ENCODE assay signal across 12 cellular contexts in genomic region chr20:31516651-31517050, GRCh38. TPM values are rescaled to one million over a fixed set of nuclear protein-coding genes. Genes with fewer than 3 reads are reported as not detected.
DNase-seq lines count a peak whose midpoint lies in the region; TF ChIP-seq lines count a peak whose summit lies in the region.
"Had no signal": no experiment of that assay in that cellular context is flagged by ENCODE, and none has a peak within 500 bp of the region (broad histone marks: within the 10 kb centered on the region; RNA-seq: fewer than 3 reads in every experiment).

No MANE protein-coding gene starts in this region.

- no peaks in the 10 kb centered on the region for H3F3A ChIP-seq in SU-DHL-6 (ENCODE audit: insufficient read depth)

- H3K27ac ChIP-seq in SU-DHL-6 (ENCODE audit: low read depth, low read length), result no peak overlapping the region
- H3K27ac ChIP-seq in esophagus squamous epithelium, result peak overlapping the region; percentile 61 to 94 (median 91)
- H3K27ac ChIP-seq in thyroid gland, result peak overlapping the region in 2 of 3 donors; percentile 4 to 27
- no peak overlapping the region for H3K27ac ChIP-seq in Peyer's patch
- H3K27ac ChIP-seq: right atrium auricular region, uterus, WERI-Rb-1 had no signal

- H3K36me3 ChIP-seq in SU-DHL-6 (ENCODE audit: low read length) (no peaks in the 10 kb centered on the region), esophagus squamous epithelium (peaks cover 0 to 33% (median 0%) of the 10 kb centered on the region in 3 donors), thyroid gland (no peaks in the 10 kb centered on the region), Peyer's patch (peaks cover 0 to 3% (median 0%) of the 10 kb centered on the region in 3 donors)
- H3K36me3 ChIP-seq: uterus had no signal

- 66 to 80% methylated on average over 2 of the region's 2 CpGs for WGBS in esophagus squamous epithelium, 2 donors
- 86 to 90% methylated on average over 2 of the region's 2 CpGs for WGBS in thyroid gland, 2 donors

- no peaks in the 10 kb centered on the region for H3K9me2 ChIP-seq in SU-DHL-6 (replicated peaks; ENCODE audit: insufficient read depth, low read length)

- no peak overlapping the region for H2AFZ ChIP-seq in SU-DHL-6 (ENCODE audit: low read depth, low read length, severe bottlenecking)

- TF ChIP-seq CTCF in SU-DHL-6 (IDR thresholded peaks at IDR 0.05; ENCODE audit: insufficient read depth, low read length, poor library complexity, severe bottlenecking) (no peak), esophagus squamous epithelium (IDR thresholded peaks at IDR 0.05) (no peak), thyroid gland (IDR thresholded peaks at IDR 0.05) (no peak), Peyer's patch (IDR thresholded peaks at IDR 0.05) (no peak)

- H3K79me2 ChIP-seq in SU-DHL-6 (ENCODE audit: insufficient read depth, low read length), result peaks cover 63% of the 10 kb centered on the region

- no peaks in the 10 kb centered on the region for H4K20me1 ChIP-seq in SU-DHL-6 (ENCODE audit: low read depth, low read length)

- H3K27me3 ChIP-seq in SU-DHL-6 (ENCODE audit: low read length) (no peaks in the 10 kb centered on the region), esophagus squamous epithelium (no peaks in the 10 kb centered on the region), thyroid gland (no peaks in the 10 kb centered on the region), Peyer's patch (no peaks in the 10 kb centered on the region)
- H3K27me3 ChIP-seq: right atrium auricular region, uterus had no signal

- H3K4me1 ChIP-seq in esophagus squamous epithelium (peaks cover 28 to 70% (median 33%) of the 10 kb centered on the region in 3 donors), thyroid gland (peaks cover 27 to 54% of the 10 kb centered on the region in 2 donors), Peyer's patch (peaks cover 3 to 33% (median 12%) of the 10 kb centered on the region in 4 donors)

- H3K4me2 ChIP-seq in SU-DHL-6 (ENCODE audit: low read depth, low read length, poor library complexity, severe bottlenecking), result peak overlapping the region; percentile 79

- TF ChIP-seq POLR2A in esophagus squamous epithelium (IDR thresholded peaks at IDR 0.05), result no peak
- TF ChIP-seq POLR2A in thyroid gland (IDR thresholded peaks at IDR 0.05), result no peak
- no peak for TF ChIP-seq POLR2A in Peyer's patch (IDR thresholded peaks at IDR 0.05)

- H3K9me3 ChIP-seq in SU-DHL-6 (ENCODE audit: insufficient read depth, low read length), result no peaks in the 10 kb centered on the region
- no peaks in the 10 kb centered on the region for H3K9me3 ChIP-seq in esophagus squamous epithelium
- no peaks in the 10 kb centered on the region for H3K9me3 ChIP-seq in thyroid gland
- H3K9me3 ChIP-seq in Peyer's patch, result no peaks in the 10 kb centered on the region
- H3K9me3 ChIP-seq: right atrium auricular region, uterus had no signal

- intact Hi-C loops in esophagus squamous epithelium (cut with DNase I) (no loop called here), thyroid gland (cut with DNase I) (no loop called here)

- H3K4me3 ChIP-seq in SU-DHL-6 (ENCODE audit: insufficient read depth, low read length, poor library complexity, severe bottlenecking) (no peak overlapping the region), esophagus squamous epithelium (peak overlapping the region in 1 of 4 donors; percentile 89), thyroid gland (replicated peaks in 1 of 3) (no peak overlapping the region), Peyer's patch (peak overlapping the region in 1 of 4 donors; percentile 91)
- H3K4me3 ChIP-seq: right atrium auricular region had no signal

- peak; percentile 16 for DNase-seq in stimulated activated CD4-positive, alpha-beta T cell treated with anti-CD3 and anti-CD28 coated beads, Interleukin-1b, Interleukin-23, amount 100 ng/mL, for 48 hours
- DNase-seq in stimulated activated CD4-positive, alpha-beta T cell treated with anti-CD3 and anti-CD28 coated beads, Interleukin-2, amount 100 ng/mL, for 48 hours, result no peak
- no peak for DNase-seq in esophagus squamous epithelium (lab: John Stamatoyannopoulos, UW)
- no peak for DNase-seq in thyroid gland
- no peak for DNase-seq in DMS 273 (lab: John Stamatoyannopoulos, UW; ENCODE audit: unreplicated experiment)
- no peak for DNase-seq in HT-29 (ENCODE audit: low spot score)
- no peak for DNase-seq in Peyer's patch
- DNase-seq: uterus had no signal

- H3K9ac ChIP-seq in SU-DHL-6 (ENCODE audit: low read length), result no peak overlapping the region

RNA-seq across cellular contexts. Expression of gene HM13, which starts 2.4 kb away (rescaled TPM):
- total RNA-seq in esophagus squamous epithelium, result 100 to 1,000 TPM in 2 of 4 donors, 10 to 100 TPM in 2; 76.3 to 162 (median 108) TPM
- total RNA-seq in thyroid gland, result 100 to 1,000 TPM in 2 of 4 donors, 10 to 100 TPM in 2; 82.8 to 136 (median 111) TPM
- total RNA-seq in HT-29 (2014; rRNA removed; shearing (Covaris generic)), result 107 and 115 TPM in 2 replicates
- total RNA-seq in Peyer's patch, result 10 to 100 TPM; 38.9 to 97.4 (median 56.3) TPM

RNA-seq across cellular contexts. Expression of gene REM1, which starts 41.6 kb away (rescaled TPM):
- 1 to 10 TPM in 2 of 4 donors, under 1 TPM in 1, not detected in 1; 0.18 to 4.0 (median 1.3) TPM for total RNA-seq in esophagus squamous epithelium
- total RNA-seq in thyroid gland, result 1 to 10 TPM in 2 of 4 donors, under 1 TPM in 2; 0.54 to 3.4 (median 0.98) TPM
- not detected in 2 replicates for total RNA-seq in HT-29 (2014; rRNA removed; shearing (Covaris generic))
- 1 to 10 TPM in 2 of 4 donors, not detected in 2; 1.4 to 1.7 TPM for total RNA-seq in Peyer's patch

RNA-seq across cellular contexts. Expression of gene DEFB124, which starts 41.7 kb away (rescaled TPM):
- total RNA-seq in esophagus squamous epithelium (not detected), thyroid gland (not detected), Peyer's patch (not detected)
- not detected in 2 replicates for total RNA-seq in HT-29 (2014; rRNA removed; shearing (Covaris generic))
- total RNA-seq: mononuclear cell, right atrium auricular region had no signal

Comparison
In these comparisons a context has a peak if more than half of its experiments do, and no peak if none do; other contexts are left out.
1. H3K27ac ChIP-seq: peak in esophagus squamous epithelium (4 of 4) and thyroid gland (2 of 3); none in SU-DHL-6 (single experiment) and Peyer's patch (0 of 4).